Comparison of ENCODE assay signal across 16 cellular contexts in the genomic region with DNA sequence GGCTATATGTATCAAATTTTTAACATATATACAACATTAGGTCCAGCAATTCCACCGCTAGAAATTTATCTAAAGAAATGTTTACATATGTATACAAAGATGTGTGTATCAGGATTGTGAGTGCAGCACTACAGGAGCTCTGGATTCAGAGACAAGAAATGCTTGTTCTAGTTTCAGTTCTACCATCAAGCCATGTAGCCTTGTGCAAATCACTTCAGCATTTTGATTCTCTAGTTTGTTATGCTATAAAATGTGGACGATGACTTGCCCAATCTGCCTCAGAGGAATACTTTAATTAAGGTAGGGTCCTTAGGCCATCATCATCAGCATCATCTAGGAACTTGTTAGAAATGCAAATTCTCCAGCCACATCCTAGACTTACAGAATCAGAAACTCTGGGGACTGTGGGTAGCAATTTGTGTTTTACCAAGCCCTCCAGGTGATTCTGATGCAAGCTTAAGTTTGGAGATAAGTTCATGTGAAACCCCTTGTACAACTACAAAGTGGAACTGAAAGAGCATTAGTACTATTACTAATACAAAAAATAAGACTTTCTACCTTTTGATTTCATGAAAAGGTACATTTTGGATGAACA.
DNase-seq lines count a peak whose midpoint lies in the region; ATAC-seq lines count a peak whose summit lies in the region.
"Had no signal": no experiment of that assay in that cellular context is flagged by ENCODE, and none has a peak within 500 bp of the region (broad histone marks: within the 10 kb centered on the region; RNA-seq: fewer than 3 reads in every experiment).

No MANE protein-coding gene starts in this region.

- H3K4me1 Mint-ChIP-seq in activated naive CD8-positive, alpha-beta T cell treated with anti-CD3 and anti-CD28 coated beads for 36 hours, result peaks cover 50% of the 10 kb centered on the region
- H3K4me1 Mint-ChIP-seq: brain had no signal

- no peak for DNase-seq in activated naive CD8-positive, alpha-beta T cell treated with anti-CD3 and anti-CD28 coated beads for 36 hours
- DNase-seq in NCI-H446 (lab: John Stamatoyannopoulos, UW), result no peak
- DNase-seq in DMS 273 (lab: John Stamatoyannopoulos, UW; ENCODE audit: unreplicated experiment), result no peak
- no peak for DNase-seq in left colon
- DNase-seq: GOT3, left lung, MG63, NCI-H2227 treated with DMSO at 0.1 percent for 48 hours, Peyer's patch, T-helper 9 cell, transverse colon had no signal

- H3K27ac Mint-ChIP-seq in activated naive CD8-positive, alpha-beta T cell treated with anti-CD3 and anti-CD28 coated beads for 36 hours, result peak overlapping the region; percentile 74
- H3K27ac Mint-ChIP-seq: brain had no signal

- peaks cover 28% of the 10 kb centered on the region for H3K36me3 Mint-ChIP-seq in activated naive CD8-positive, alpha-beta T cell treated with anti-CD3 and anti-CD28 coated beads for 36 hours

- H3K27me3 Mint-ChIP-seq in activated naive CD8-positive, alpha-beta T cell treated with anti-CD3 and anti-CD28 coated beads for 36 hours, result no peaks in the 10 kb centered on the region
- H3K27me3 Mint-ChIP-seq: brain had no signal

- no peak overlapping the region for H3K4me3 Mint-ChIP-seq in activated naive CD8-positive, alpha-beta T cell treated with anti-CD3 and anti-CD28 coated beads for 36 hours
- H3K4me3 Mint-ChIP-seq: brain had no signal

- H3K9me3 Mint-ChIP-seq in activated naive CD8-positive, alpha-beta T cell treated with anti-CD3 and anti-CD28 coated beads for 36 hours, result no peaks in the 10 kb centered on the region
- H3K9me3 Mint-ChIP-seq: brain had no signal

- peak; percentile 76 for ATAC-seq in GM18502 (IDR thresholded peaks at IDR 0.05; ENCODE audit: poor library complexity, unreplicated experiment)
- ATAC-seq in GM19468 (IDR thresholded peaks at IDR 0.05; ENCODE audit: extremely low read depth, unreplicated experiment), result peak; percentile 41
- peak; percentile 74 for ATAC-seq in HG02938 (IDR thresholded peaks at IDR 0.05; ENCODE audit: unreplicated experiment)
- ATAC-seq in HG03039 (IDR thresholded peaks at IDR 0.05; ENCODE audit: unreplicated experiment), result no peak
- no peak for ATAC-seq in left colon
- ATAC-seq: left lung had no signal

- intact Hi-C loops in left colon (cut with DNase I, micrococcal nuclease), result no loop called here

Comparison
In these comparisons a context has a peak if more than half of its experiments do, and no peak if none do; other contexts are left out.
1. ATAC-seq: peak in GM18502 (single experiment), GM19468 (single experiment) and HG02938 (single experiment); none in HG03039 (single experiment) and left colon (single experiment).